ENCODE assay signal across 9 cellular contexts in the genomic region with DNA sequence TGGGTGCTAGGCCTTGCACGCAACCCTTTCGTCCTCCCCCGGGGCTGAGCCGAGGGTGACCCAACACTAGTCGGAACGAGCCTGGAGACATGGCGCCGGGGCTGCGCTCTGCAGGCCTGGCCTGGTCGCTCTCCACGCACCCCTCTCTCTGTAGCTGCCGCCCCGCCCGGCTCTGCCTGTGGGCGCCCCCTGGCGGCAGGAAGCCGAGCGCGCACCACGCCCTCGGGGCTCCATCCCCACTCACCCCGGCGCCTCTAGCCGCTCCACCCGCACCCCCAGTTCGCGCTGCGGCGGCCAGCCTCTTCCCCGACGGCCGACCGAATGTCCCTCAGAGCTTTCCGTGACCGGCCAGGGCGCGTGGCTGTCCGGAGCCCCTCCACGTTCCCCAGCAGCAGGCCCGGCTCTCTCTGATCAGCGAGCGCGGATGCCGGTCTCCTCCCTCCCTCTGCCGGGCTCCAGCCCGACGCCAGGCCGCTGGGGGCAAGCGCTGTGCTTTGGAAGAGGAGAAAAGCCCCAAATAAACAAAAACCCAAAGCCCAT. TPM values are rescaled to one million over a fixed set of nuclear protein-coding genes. Genes with fewer than 3 reads are reported as not detected.
A peak's percentile ranks its signal among the peaks of the same experiment; 100 is the strongest.
DNase-seq lines count a peak whose midpoint lies in the region; ATAC-seq and TF ChIP-seq lines count a peak whose summit lies in the region.
"Had no signal": no experiment of that assay in that cellular context is flagged by ENCODE, and none has a peak within 500 bp of the region (broad histone marks: within the 10 kb centered on the region; RNA-seq: fewer than 3 reads in every experiment).

No MANE protein-coding gene starts in this region.

- peak overlapping the region; percentile 31 for H3K4me2 ChIP-seq in trophoblast cell (ENCODE audit: low read length)

- H3K27ac ChIP-seq in SJCRH30 (no peak overlapping the region), trophoblast cell (ENCODE audit: low read depth, low read length) (no peak overlapping the region), uterus (no peak overlapping the region)

- H4K91ac ChIP-seq in trophoblast cell (ENCODE audit: low read depth, low read length): no peak overlapping the region

- DNase-seq in CD1c-positive myeloid dendritic cell (ENCODE audit: extremely low spot score): peak; percentile 78
- DNase-seq in SJCRH30: peak; percentile 17 to 47
- DNase-seq in activated naive CD4-positive, alpha-beta T cell treated with anti-CD3 and anti-CD28 coated beads, Interleukin-2, amount 10 ng/mL, durations not matched to agents 7 days and 5 days: peak; percentile 64
- peak; percentile 86 for DNase-seq in Right ventricle myocardium inferior (ENCODE audit: missing footprints)
- DNase-seq in trophoblast cell: peak in 1 of 2 donors; percentile 27
- peak in 1 of 2 donors; percentile 41 for DNase-seq in uterus

- no peaks in the 10 kb centered on the region for H3K9me3 ChIP-seq in SJCRH30 (replicated peaks)
- H3K9me3 ChIP-seq in trophoblast cell (ENCODE audit: insufficient read depth, low read depth, low read length): peaks cover 9% of the 10 kb centered on the region
- H3K9me3 ChIP-seq in uterus: no peaks in the 10 kb centered on the region

- peak; percentile 93 for ATAC-seq in GM19351 (IDR thresholded peaks at IDR 0.05; ENCODE audit: unreplicated experiment)
- peak; percentile 86 for ATAC-seq in HG03442 (IDR thresholded peaks at IDR 0.05; ENCODE audit: unreplicated experiment)
- ATAC-seq in Right ventricle myocardium inferior: peak; percentile 74

- no peak overlapping the region for H3K18ac ChIP-seq in trophoblast cell (ENCODE audit: low read length)

- H3K36me3 ChIP-seq in SJCRH30 (no peaks in the 10 kb centered on the region), trophoblast cell (ENCODE audit: control insufficient read depth in 1 of 2, insufficient read depth in 2 of 2, low read length in 2 of 2) (no peaks in the 10 kb centered on the region), uterus (no peaks in the 10 kb centered on the region)

- peaks cover 82% of the 10 kb centered on the region for H3K27me3 Mint-ChIP-seq in activated naive CD4-positive, alpha-beta T cell treated with anti-CD3 and anti-CD28 coated beads, Interleukin-2, amount 10 ng/mL, durations not matched to agents 7 days and 5 days

- no peak overlapping the region for H2BK12ac ChIP-seq in trophoblast cell (ENCODE audit: low read length)

- H3K4me3 ChIP-seq in SJCRH30 (no peak overlapping the region), trophoblast cell (ENCODE audit: low read depth, low read length) (no peak overlapping the region), uterus (no peak overlapping the region)

- H3K4me1 Mint-ChIP-seq in activated naive CD4-positive, alpha-beta T cell treated with anti-CD3 and anti-CD28 coated beads, Interleukin-2, amount 10 ng/mL, durations not matched to agents 7 days and 5 days: peaks cover 13% of the 10 kb centered on the region

- WGBS in trophoblast cell (ENCODE audit: extremely low coverage, insufficient coverage, insufficient read length): no CpG with 5 or more reads among the region's 49 CpGs

- H2BK5ac ChIP-seq in trophoblast cell (ENCODE audit: low read depth, low read length, poor library complexity): no peak overlapping the region

- H4K12ac ChIP-seq in trophoblast cell (ENCODE audit: low read depth, low read length): no peak overlapping the region

- H3K14ac ChIP-seq in trophoblast cell (ENCODE audit: low read length): no peak overlapping the region

- no peak overlapping the region for H2BK120ac ChIP-seq in trophoblast cell (ENCODE audit: insufficient read depth, low read length, poor library complexity)

- no peaks in the 10 kb centered on the region for H3K9me3 Mint-ChIP-seq in activated naive CD4-positive, alpha-beta T cell treated with anti-CD3 and anti-CD28 coated beads, Interleukin-2, amount 10 ng/mL, durations not matched to agents 7 days and 5 days

- no peak overlapping the region for H3K23ac ChIP-seq in trophoblast cell (ENCODE audit: low read length)

- no peak overlapping the region for H2AK5ac ChIP-seq in trophoblast cell (ENCODE audit: low read length)

- no peaks in the 10 kb centered on the region for H3K79me2 ChIP-seq in trophoblast cell (ENCODE audit: control insufficient read depth, insufficient read depth, low read length, poor library complexity)

- intact Hi-C loops in Right ventricle myocardium inferior (cut with DNase I): no loop called here
- intact Hi-C loops in uterus (cut with DNase I; ENCODE audit: low total_unique reads): no loop called here

- H3K36me3 Mint-ChIP-seq in activated naive CD4-positive, alpha-beta T cell treated with anti-CD3 and anti-CD28 coated beads, Interleukin-2, amount 10 ng/mL, durations not matched to agents 7 days and 5 days: no peaks in the 10 kb centered on the region

- no peak overlapping the region for H3K9ac ChIP-seq in trophoblast cell (ENCODE audit: low read length)

- peak overlapping the region; percentile 46 for H3K27ac Mint-ChIP-seq in activated naive CD4-positive, alpha-beta T cell treated with anti-CD3 and anti-CD28 coated beads, Interleukin-2, amount 10 ng/mL, durations not matched to agents 7 days and 5 days

- H4K8ac ChIP-seq in trophoblast cell (ENCODE audit: low read depth, low read length): no peak overlapping the region

- TF ChIP-seq CTCF in uterus (IDR thresholded peaks at IDR 0.05): peak; percentile 64 to 75 (median 69)

- TF ChIP-seq POLR2A in uterus (IDR thresholded peaks at IDR 0.05): no peak

- H3K4me3 Mint-ChIP-seq in activated naive CD4-positive, alpha-beta T cell treated with anti-CD3 and anti-CD28 coated beads, Interleukin-2, amount 10 ng/mL, durations not matched to agents 7 days and 5 days: peak overlapping the region; percentile 9

- peak overlapping the region; percentile 44 for H2AFZ ChIP-seq in trophoblast cell (ENCODE audit: insufficient read depth, low read length, poor library complexity)

- no peaks in the 10 kb centered on the region for H3K79me1 ChIP-seq in trophoblast cell (ENCODE audit: low read length)

- peaks cover 9% of the 10 kb centered on the region for H3K27me3 ChIP-seq in SJCRH30
- peaks cover 54% of the 10 kb centered on the region for H3K27me3 ChIP-seq in trophoblast cell (ENCODE audit: insufficient read depth, low read length)
- peaks cover 20 to 87% of the 10 kb centered on the region in 2 donors for H3K27me3 ChIP-seq in uterus

- no peaks in the 10 kb centered on the region for H3K4me1 ChIP-seq in SJCRH30
- peaks cover 5 to 7% of the 10 kb centered on the region in 2 experiments for H3K4me1 ChIP-seq in trophoblast cell (ENCODE audit: control insufficient read depth in 1 of 2, insufficient read depth in 2 of 2, low read length in 2 of 2)
- peaks cover 0 to 7% of the 10 kb centered on the region in 2 donors for H3K4me1 ChIP-seq in uterus

- CTCF ChIA-PET in activated naive CD4-positive, alpha-beta T cell treated with anti-CD3 and anti-CD28 coated beads, Interleukin-2, amount 10 ng/mL, durations not matched to agents 7 days and 5 days (lab: Charles Lee): interaction anchor here (0.6 to 3.1 kb wide), 17 partner anchors 16 to 486 kb away, joined by 3 to 26 read pairs (median 4); no protein-coding TSS in a partner anchor

- H3K4ac ChIP-seq in trophoblast cell (ENCODE audit: low read depth, low read length): no peak overlapping the region

RNA-seq across cellular contexts. Expression of gene KCNK18, which starts 29.1 kb away (rescaled TPM):
- not detected in 2 replicates for total RNA-seq in SJCRH30 (2014; rRNA removed; shearing (Covaris generic))
- total RNA-seq in Right ventricle myocardium inferior (not detected), uterus (not detected)
- polyA plus RNA-seq in trophoblast cell (2013): not detected in 2 replicates
- total RNA-seq: T-helper 1 cell treated with Interleukin-12 subunit alpha and Interleukin-12 subunit beta and Interleukin-4 antibody, amounts not matched to agents 30 ng/mL and 1 ng/mL, for 36 hours had no signal

RNA-seq across cellular contexts. Expression of gene VAX1, which starts 30.1 kb away (rescaled TPM):
- not detected in 2 replicates for total RNA-seq in SJCRH30 (2014; rRNA removed; shearing (Covaris generic))
- not detected for total RNA-seq in Right ventricle myocardium inferior
- 0.01 TPM in 1 of 2 replicates, not detected in the other for polyA plus RNA-seq in trophoblast cell (2013)
- not detected for total RNA-seq in uterus
- total RNA-seq: T-helper 1 cell treated with Interleukin-12 subunit alpha and Interleukin-12 subunit beta and Interleukin-4 antibody, amounts not matched to agents 30 ng/mL and 1 ng/mL, for 36 hours had no signal
